ENCODE assay signal across 9 cellular contexts in genomic region chr6:13484827-13485226, GRCh38. TPM values are rescaled to one million over a fixed set of nuclear protein-coding genes. Genes with fewer than 3 reads are reported as not detected.
DNase-seq lines count a peak whose midpoint lies in the region; ATAC-seq and TF ChIP-seq lines count a peak whose summit lies in the region.
"Had no signal": no experiment of that assay in that cellular context is flagged by ENCODE, and none has a peak within 500 bp of the region (broad histone marks: within the 10 kb centered on the region; RNA-seq: fewer than 3 reads in every experiment).

No MANE protein-coding gene starts in this region.

- no peak for TF ChIP-seq POLR2A in suprapubic skin (IDR thresholded peaks at IDR 0.05)

- H3K9me3 ChIP-seq in suprapubic skin (no peaks in the 10 kb centered on the region), WERI-Rb-1 (ENCODE audit: severe bottlenecking) (no peaks in the 10 kb centered on the region)

- no peaks in the 10 kb centered on the region for H3K27me3 ChIP-seq in suprapubic skin
- H3K27me3 ChIP-seq in WERI-Rb-1 (ENCODE audit: insufficient read depth, low read depth, severe bottlenecking): no peaks in the 10 kb centered on the region

- TF ChIP-seq CTCF in suprapubic skin (IDR thresholded peaks at IDR 0.05): no peak
- TF ChIP-seq CTCF in WERI-Rb-1 (IDR thresholded peaks at IDR 0.05; ENCODE audit: low read depth, low read length): no peak

- H3K4me1 ChIP-seq in suprapubic skin: peaks cover 57% of the 10 kb centered on the region

- H3K9me3 Mint-ChIP-seq in activated CD4-positive, alpha-beta T cell treated with anti-CD3 and anti-CD28 coated beads, Interleukin-2, amount 10 ng/mL, durations not matched to agents 24 days and 14 days: no peaks in the 10 kb centered on the region
- no peaks in the 10 kb centered on the region for H3K9me3 Mint-ChIP-seq in activated naive CD8-positive, alpha-beta T cell treated with anti-CD3 and anti-CD28 coated beads for 36 hours
- no peaks in the 10 kb centered on the region for H3K9me3 Mint-ChIP-seq in immature natural killer cell

- H3K27ac ChIP-seq in suprapubic skin (no peak overlapping the region), WERI-Rb-1 (no peak overlapping the region)

- DNase-seq in activated CD4-positive, alpha-beta T cell treated with anti-CD3 and anti-CD28 coated beads, Interleukin-2, amount 10 ng/mL, durations not matched to agents 24 days and 14 days: no peak
- no peak for DNase-seq in activated CD4-positive, alpha-beta T cell treated with anti-CD3 and anti-CD28 coated beads for 4 hours
- DNase-seq in activated naive CD8-positive, alpha-beta T cell treated with anti-CD3 and anti-CD28 coated beads for 36 hours: no peak
- DNase-seq in immature natural killer cell (no peak), suprapubic skin (ENCODE audit: low spot score in 2 of 2) (no peak), WERI-Rb-1 (no peak), midbrain (lab: John Stamatoyannopoulos, UW) (no peak)
- DNase-seq: activated CD4-positive, CD25-positive, alpha-beta regulatory T cell had no signal

- TF ChIP-seq EP300 in suprapubic skin (IDR thresholded peaks at IDR 0.05): no peak

- H3K36me3 ChIP-seq in suprapubic skin (no peaks in the 10 kb centered on the region), WERI-Rb-1 (no peaks in the 10 kb centered on the region; the same call in none of the 2 replicates)

- H3K4me1 Mint-ChIP-seq in activated CD4-positive, alpha-beta T cell treated with anti-CD3 and anti-CD28 coated beads, Interleukin-2, amount 10 ng/mL, durations not matched to agents 24 days and 14 days: peaks cover 49% of the 10 kb centered on the region
- H3K4me1 Mint-ChIP-seq in activated naive CD8-positive, alpha-beta T cell treated with anti-CD3 and anti-CD28 coated beads for 36 hours: peaks cover 49% of the 10 kb centered on the region
- H3K4me1 Mint-ChIP-seq in immature natural killer cell: peaks cover 62 to 67% of the 10 kb centered on the region in 2 donors

- H3K4me3 ChIP-seq in suprapubic skin (peak overlapping the region; percentile 94), WERI-Rb-1 (ENCODE audit: low read depth, low read length) (no peak overlapping the region)

- H3K27me3 Mint-ChIP-seq in activated CD4-positive, alpha-beta T cell treated with anti-CD3 and anti-CD28 coated beads, Interleukin-2, amount 10 ng/mL, durations not matched to agents 24 days and 14 days: peaks cover 9% of the 10 kb centered on the region
- H3K27me3 Mint-ChIP-seq in activated naive CD8-positive, alpha-beta T cell treated with anti-CD3 and anti-CD28 coated beads for 36 hours: peaks cover 7% of the 10 kb centered on the region
- H3K27me3 Mint-ChIP-seq in immature natural killer cell (ENCODE audit: low read depth in 3 of 3): peaks cover 2 to 17% (median 5%) of the 10 kb centered on the region in 3 donors

- no peak for ATAC-seq in GM19035 (IDR thresholded peaks at IDR 0.05; ENCODE audit: unreplicated experiment)

- 78% methylated on average over 3 of the region's 3 CpGs for WGBS in suprapubic skin

- peak overlapping the region; percentile 69 for H3K4me3 Mint-ChIP-seq in activated CD4-positive, alpha-beta T cell treated with anti-CD3 and anti-CD28 coated beads, Interleukin-2, amount 10 ng/mL, durations not matched to agents 24 days and 14 days
- peak overlapping the region; percentile 92 for H3K4me3 Mint-ChIP-seq in activated naive CD8-positive, alpha-beta T cell treated with anti-CD3 and anti-CD28 coated beads for 36 hours
- peak overlapping the region; percentile 96 to 100 (median 98) for H3K4me3 Mint-ChIP-seq in immature natural killer cell

- H3K27ac Mint-ChIP-seq in activated CD4-positive, alpha-beta T cell treated with anti-CD3 and anti-CD28 coated beads, Interleukin-2, amount 10 ng/mL, durations not matched to agents 24 days and 14 days: no peak overlapping the region
- H3K27ac Mint-ChIP-seq in activated naive CD8-positive, alpha-beta T cell treated with anti-CD3 and anti-CD28 coated beads for 36 hours: no peak overlapping the region
- peak overlapping the region; percentile 82 to 97 (median 90) for H3K27ac Mint-ChIP-seq in immature natural killer cell

- peaks cover 2% of the 10 kb centered on the region for H3K36me3 Mint-ChIP-seq in activated CD4-positive, alpha-beta T cell treated with anti-CD3 and anti-CD28 coated beads, Interleukin-2, amount 10 ng/mL, durations not matched to agents 24 days and 14 days (ENCODE audit: low read depth)
- peaks cover 18% of the 10 kb centered on the region for H3K36me3 Mint-ChIP-seq in activated naive CD8-positive, alpha-beta T cell treated with anti-CD3 and anti-CD28 coated beads for 36 hours
- H3K36me3 Mint-ChIP-seq in immature natural killer cell: peaks cover 5 to 14% (median 8%) of the 10 kb centered on the region in 3 donors

- intact Hi-C loops in activated CD4-positive, alpha-beta T cell treated with anti-CD3 and anti-CD28 coated beads, Interleukin-2, amount 10 ng/mL, durations not matched to agents 24 days and 14 days (cut with micrococcal nuclease): loop anchor here (1.0 kb wide), 2 partner anchors 30 to 129 kb away; no protein-coding TSS in a partner anchor

RNA-seq across cellular contexts. Expression of gene GFOD1, which starts 2.6 kb away (rescaled TPM):
- 9.8 and 10.2 TPM in 2 replicates for total RNA-seq in activated CD4-positive, alpha-beta T cell treated with anti-CD3 and anti-CD28 coated beads, Interleukin-2, amount 10 ng/mL, durations not matched to agents 24 days and 14 days
- 10 to 100 TPM; 12.8 to 13.0 TPM for total RNA-seq in activated naive CD8-positive, alpha-beta T cell treated with anti-CD3 and anti-CD28 coated beads for 36 hours
- 10 to 100 TPM; 22.5 to 68.8 (median 49.3) TPM for polyA plus RNA-seq in immature natural killer cell
- total RNA-seq in suprapubic skin: 10 to 100 TPM in 3 of 4 donors, 1 to 10 TPM in 1; 7.5 to 15.2 (median 13.7) TPM

Comparison
In these comparisons a context has a peak if more than half of its experiments do, and no peak if none do; other contexts are left out.
1. H3K27ac Mint-ChIP-seq: peak in immature natural killer cell (6 of 6); none in activated CD4-positive, alpha-beta T cell treated with anti-CD3 and anti-CD28 coated beads, Interleukin-2, amount 10 ng/mL, durations not matched to agents 24 days and 14 days (single experiment) and activated naive CD8-positive, alpha-beta T cell treated with anti-CD3 and anti-CD28 coated beads for 36 hours (single experiment).
2. Peak in every context shown above with its lines, with median percentiles within 50 percentile points of each other: H3K4me3 Mint-ChIP-seq.